ENCODE assay signal across 8 cellular contexts in the genomic region with DNA sequence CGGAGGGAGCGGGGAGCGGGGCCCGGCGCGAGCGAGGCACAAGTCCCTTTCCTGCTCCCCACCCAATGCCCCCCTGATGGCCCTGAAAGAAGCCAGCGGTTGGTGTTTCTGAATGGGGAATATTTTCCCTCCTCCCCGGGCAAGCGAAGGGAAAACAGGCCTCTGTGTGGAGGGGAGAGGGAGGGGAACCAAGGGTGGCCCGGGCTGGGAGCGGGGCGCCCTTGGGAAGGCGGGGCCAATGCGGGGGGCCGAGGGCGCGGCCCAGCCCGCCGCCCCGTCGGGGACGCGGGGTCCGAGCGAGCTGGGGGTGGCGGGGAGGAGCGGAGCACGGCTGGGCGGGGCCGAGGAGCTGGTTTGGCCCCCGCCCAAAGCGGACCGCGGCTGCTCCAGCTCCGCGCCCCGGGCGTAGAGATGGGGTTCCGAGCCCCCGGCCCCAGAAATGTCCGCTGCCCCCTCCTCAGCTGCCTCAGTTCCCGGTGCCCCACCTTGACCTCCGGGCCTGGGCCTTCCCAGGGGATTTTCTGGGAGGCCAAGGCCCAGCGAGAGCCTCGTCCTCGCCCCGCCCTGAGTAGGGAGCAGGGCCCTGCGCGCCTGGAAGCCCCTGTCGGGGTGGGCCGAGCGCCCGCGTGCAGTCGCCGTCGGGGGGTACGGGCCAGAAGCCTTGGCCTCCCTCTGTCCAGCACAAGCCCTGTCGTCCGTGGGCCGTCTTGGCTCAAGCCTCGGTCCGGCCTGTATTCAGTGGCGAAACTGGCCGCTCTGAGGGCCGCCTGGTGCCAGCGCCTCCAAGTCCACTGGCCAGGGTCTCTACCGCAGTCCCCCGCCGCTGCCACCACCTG. TPM values are rescaled to one million over a fixed set of nuclear protein-coding genes. Genes with fewer than 3 reads are reported as not detected.
A peak's percentile ranks its signal among the peaks of the same experiment; 100 is the strongest.
DNase-seq lines count a peak whose midpoint lies in the region; ATAC-seq and TF ChIP-seq lines count a peak whose summit lies in the region.

No MANE protein-coding gene starts in this region.

- H3K4me3 ChIP-seq in AG10803 (ENCODE audit: low read length) (peak overlapping the region; percentile 56), epithelial cell of esophagus (ENCODE audit: low read length) (peak overlapping the region; percentile 37)
- H3K4me3 ChIP-seq in naive thymus-derived CD4-positive, alpha-beta T cell (ENCODE audit: low read length), result peak overlapping the region; percentile 29

- H3K4me3 Mint-ChIP-seq in naive thymus-derived CD4-positive, alpha-beta T cell, result peak overlapping the region; percentile 48 to 99 (median 77)

- H3K36me3 ChIP-seq in naive thymus-derived CD4-positive, alpha-beta T cell (ENCODE audit: control insufficient read depth in 2 of 3, insufficient read depth in 3 of 3, low read length in 3 of 3), result peaks cover 0 to 2% (median 0%) of the 10 kb centered on the region in 3 experiments

- H3K27ac ChIP-seq in naive thymus-derived CD4-positive, alpha-beta T cell (ENCODE audit: low read depth, low read length), result peak overlapping the region; percentile 72

- H3K27me3 ChIP-seq in naive thymus-derived CD4-positive, alpha-beta T cell (ENCODE audit: control insufficient read depth in 2 of 2, insufficient read depth in 2 of 2, low read length in 2 of 2), result no peaks in the 10 kb centered on the region

- ATAC-seq in naive thymus-derived CD4-positive, alpha-beta T cell, result no peak
- ATAC-seq in GM19467 (IDR thresholded peaks at IDR 0.05; ENCODE audit: unreplicated experiment) (no peak), GM18867 (IDR thresholded peaks at IDR 0.05; ENCODE audit: unreplicated experiment) (no peak), HG03378 (IDR thresholded peaks at IDR 0.05; ENCODE audit: unreplicated experiment) (no peak), HG03469 (IDR thresholded peaks at IDR 0.05; ENCODE audit: unreplicated experiment) (no peak)

- H3K9me3 ChIP-seq in naive thymus-derived CD4-positive, alpha-beta T cell (ENCODE audit: control insufficient read depth in 2 of 3, low read length in 3 of 3), result no peaks in the 10 kb centered on the region

- peaks cover 8 to 59% (median 47%) of the 10 kb centered on the region in 7 donors for H3K4me1 Mint-ChIP-seq in naive thymus-derived CD4-positive, alpha-beta T cell

- peaks cover 0 to 5% (median 0%) of the 10 kb centered on the region in 5 donors for H3K36me3 Mint-ChIP-seq in naive thymus-derived CD4-positive, alpha-beta T cell

- POLR2A ChIA-PET in naive thymus-derived CD4-positive, alpha-beta T cell (lab: Charles Lee), result interaction anchor here (0.8 to 10.7 kb wide), 6 partner anchors 10 to 88 kb away, joined by 3 to 232 read pairs (median 6); partner anchors contain the start of genes ACBD4, HEXIM2 and PLCD3

- DNase-seq in AG10803 (ENCODE audit: low read depth) (peak; percentile 43), NCI-H774 (lab: John Stamatoyannopoulos, UW) (peak; percentile 18), epithelial cell of esophagus (ENCODE audit: low read depth) (no peak)
- DNase-seq in naive thymus-derived CD4-positive, alpha-beta T cell, result peak in 2 of 9 donors; percentile 30 to 40

- peak overlapping the region in 6 of 9 donors; percentile 71 to 90 (median 77) for H3K27ac Mint-ChIP-seq in naive thymus-derived CD4-positive, alpha-beta T cell

- intact Hi-C loops in naive thymus-derived CD4-positive, alpha-beta T cell (cut with micrococcal nuclease), result loop anchor here (5.0 to 10.0 kb wide), 4 partner anchors 173 to 1048 kb away; partner anchors contain the start of genes KANSL1 (in 1 of the 2) and MAP3K14 (in 1 of the 2)

- peaks cover 14 to 21% of the 10 kb centered on the region in 2 donors for H3K4me1 ChIP-seq in naive thymus-derived CD4-positive, alpha-beta T cell (ENCODE audit: control insufficient read depth in 2 of 2, insufficient read depth in 2 of 2, low read length in 2 of 2)

- TF ChIP-seq CTCF in AG10803 (conservative IDR thresholded peaks at IDR 0.05; ENCODE audit: low read length) (no peak), epithelial cell of esophagus (IDR thresholded peaks at IDR 0.05; ENCODE audit: insufficient read depth, low read depth, low read length, missing control alignments) (no peak)

- H3K27me3 Mint-ChIP-seq in naive thymus-derived CD4-positive, alpha-beta T cell, result peaks cover 0 to 7% (median 0%) of the 10 kb centered on the region in 5 donors

- H3K9me3 Mint-ChIP-seq in naive thymus-derived CD4-positive, alpha-beta T cell, result peaks cover 0 to 13% (median 0%) of the 10 kb centered on the region in 11 donors

- CTCF ChIA-PET in naive thymus-derived CD4-positive, alpha-beta T cell (lab: Charles Lee), result interaction anchor here (0.6 to 3.5 kb wide), 5 partner anchors 9 to 88 kb away, joined by 3 to 12 read pairs (median 5); partner anchors contain the start of gene ACBD4

RNA-seq across cellular contexts. Expression of gene HEXIM1, which starts 3.9 kb away (rescaled TPM):
- 10 to 100 TPM; 28.5 to 41.3 (median 37.6) TPM for total RNA-seq in naive thymus-derived CD4-positive, alpha-beta T cell
- polyA plus RNA-seq in naive thymus-derived CD4-positive, alpha-beta T cell, result 1 to 10 TPM; 5.1 to 6.1 TPM

RNA-seq across cellular contexts. Expression of gene ACBD4, which starts 8.9 kb away (rescaled TPM):
- 10 to 100 TPM; 17.9 to 59.5 (median 31.3) TPM for total RNA-seq in naive thymus-derived CD4-positive, alpha-beta T cell
- 10 to 100 TPM; 12.3 to 13.9 TPM for polyA plus RNA-seq in naive thymus-derived CD4-positive, alpha-beta T cell

RNA-seq across cellular contexts. Expression of gene PLCD3, which starts 12.1 kb away (rescaled TPM):
- 1 to 10 TPM; 2.0 to 5.1 (median 3.2) TPM for total RNA-seq in naive thymus-derived CD4-positive, alpha-beta T cell
- polyA plus RNA-seq in naive thymus-derived CD4-positive, alpha-beta T cell, result under 1 TPM in 1 of 2 donors, not detected in 1; 0.21 TPM

RNA-seq across cellular contexts. Expression of gene HEXIM2, which starts 17.3 kb away (rescaled TPM):
- 1 to 10 TPM; 2.2 to 8.2 (median 3.4) TPM for total RNA-seq in naive thymus-derived CD4-positive, alpha-beta T cell
- 1 to 10 TPM; 2.4 to 3.2 TPM for polyA plus RNA-seq in naive thymus-derived CD4-positive, alpha-beta T cell
